Comparison of ENCODE assay signal across 20 cellular contexts in genomic region chr14:35240233-35240632, GRCh38. TPM values are rescaled to one million over a fixed set of nuclear protein-coding genes. Genes with fewer than 3 reads are reported as not detected.
DNase-seq lines count a peak whose midpoint lies in the region; ATAC-seq lines count a peak whose summit lies in the region.
"Had no signal": no experiment of that assay in that cellular context is flagged by ENCODE, and none has a peak within 500 bp of the region (broad histone marks: within the 10 kb centered on the region; RNA-seq: fewer than 3 reads in every experiment).

No MANE protein-coding gene starts in this region.

- peak; percentile 59 for ATAC-seq in T-helper 17 cell
- ATAC-seq: SK-N-SH treated with all-trans-retinoic acid at 6 μM for 48 hours, T-cell had no signal

- no peak overlapping the region for H3K4me3 Mint-ChIP-seq in T-helper 17 cell
- H3K4me3 Mint-ChIP-seq: CD4-positive, alpha-beta T cell; IgD-negative memory B cell; T-cell had no signal

- H3K9me3 ChIP-seq in T-helper 17 cell (ENCODE audit: control insufficient read depth, low read length, poor library complexity, severe bottlenecking) = no peaks in the 10 kb centered on the region
- H3K9me3 ChIP-seq: BE2C had no signal

- H3K4me1 Mint-ChIP-seq in T-helper 17 cell = peaks cover 33% of the 10 kb centered on the region
- H3K4me1 Mint-ChIP-seq: IgD-negative memory B cell had no signal

- peak overlapping the region; percentile 76 for H3K27ac Mint-ChIP-seq in T-helper 17 cell
- H3K27ac Mint-ChIP-seq: CD4-positive, alpha-beta T cell; IgD-negative memory B cell had no signal

- no peaks in the 10 kb centered on the region for H3K27me3 Mint-ChIP-seq in T-helper 17 cell
- H3K27me3 Mint-ChIP-seq: CD4-positive, alpha-beta T cell; IgD-negative memory B cell; T-cell had no signal

- DNase-seq in NCI-H2029 (lab: John Stamatoyannopoulos, UW) (peak; percentile 78), NCI-H2029 treated with DMSO at 0.1 percent for 48 hours (lab: John Stamatoyannopoulos, UW) (no peak), NCI-H146 (lab: John Stamatoyannopoulos, UW) (peak; percentile 68), NCI-H2171 (lab: John Stamatoyannopoulos, UW) (peak; percentile 33), T-helper 17 cell (no peak), iPS-NIHi7 (ENCODE audit: extremely low spot score) (no peak), putamen (ENCODE audit: low spot score) (no peak), ecto neural progenitor cell (ENCODE audit: low spot score) (no peak)
- DNase-seq: BE2C; Calu3; CD4-positive, alpha-beta T cell; Karpas-422; NCI-H1694 treated with DMSO at 0.1 percent for 48 hours; NCI-H446 treated with DMSO at 0.1 percent for 48 hours; NCI-H82; PC-9; SIG-M5; T-cell had no signal

- H3K36me3 Mint-ChIP-seq in T-helper 17 cell (ENCODE audit: low read depth) = peaks cover 6% of the 10 kb centered on the region

RNA-seq across cellular contexts. Expression of gene PSMA6, which starts 51.9 kb away (rescaled TPM):
- 100 to 1,000 TPM; 115 to 117 TPM for total RNA-seq in T-helper 17 cell

Comparison
In these comparisons a context has a peak if more than half of its experiments do, and no peak if none do; other contexts are left out.
1. DNase-seq: peak in NCI-H2029 (single experiment), NCI-H146 (single experiment) and NCI-H2171 (single experiment); none in NCI-H2029 treated with DMSO at 0.1 percent for 48 hours (single experiment), T-helper 17 cell (0 of 3), iPS-NIHi7 (single experiment), putamen (single experiment) and ecto neural progenitor cell (single experiment).